Comparison of ENCODE assay signal across 2 cellular contexts in genomic region chr9:113960748-113961147, GRCh38.
TF ChIP-seq lines count a peak whose summit lies in the region.

No MANE protein-coding gene starts in this region.

TF ChIP-seq in IMR-90, 13 proteins besides CTCF, POLR2A, EP300 and RAD21:
- TF ChIP-seq FOS (IDR thresholded peaks at IDR 0.05; ENCODE audit: low read depth, low read length), result no peak
- TF ChIP-seq SMC3 (IDR thresholded peaks at IDR 0.05; ENCODE audit: low read depth, low read length), result no peak
- no peak for TF ChIP-seq BHLHE40 (IDR thresholded peaks at IDR 0.05; ENCODE audit: low read depth, low read length)
- TF ChIP-seq NFE2L2 (IDR thresholded peaks at IDR 0.05; ENCODE audit: low read depth, low read length), result no peak
- TF ChIP-seq MXI1 (IDR thresholded peaks at IDR 0.05; ENCODE audit: borderline replicate concordance, low read depth, low read length), result no peak
- no peak for TF ChIP-seq RCOR1 (IDR thresholded peaks at IDR 0.05; ENCODE audit: insufficient replicate concordance, low read length)
- TF ChIP-seq, protein P1, sequence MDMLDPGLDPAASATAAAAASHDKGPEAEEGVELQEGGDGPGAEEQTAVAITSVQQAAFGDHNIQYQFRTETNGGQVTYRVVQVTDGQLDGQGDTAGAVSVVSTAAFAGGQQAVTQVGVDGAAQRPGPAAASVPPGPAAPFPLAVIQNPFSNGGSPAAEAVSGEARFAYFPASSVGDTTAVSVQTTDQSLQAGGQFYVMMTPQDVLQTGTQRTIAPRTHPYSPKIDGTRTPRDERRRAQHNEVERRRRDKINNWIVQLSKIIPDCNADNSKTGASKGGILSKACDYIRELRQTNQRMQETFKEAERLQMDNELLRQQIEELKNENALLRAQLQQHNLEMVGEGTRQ (IDR thresholded peaks at IDR 0.05; ENCODE audit: low read depth, low read length), result no peak
- no peak for TF ChIP-seq RFX5 (IDR thresholded peaks at IDR 0.05; ENCODE audit: low read depth, low read length)
- no peak for TF ChIP-seq CEBPB (IDR thresholded peaks at IDR 0.05; ENCODE audit: low read depth, low read length)
- TF ChIP-seq ELK1 (IDR thresholded peaks at IDR 0.05; ENCODE audit: borderline replicate concordance, low read depth, low read length), result no peak
- no peak for TF ChIP-seq MAZ (IDR thresholded peaks at IDR 0.05; ENCODE audit: borderline replicate concordance, low read depth, low read length)
- no peak for TF ChIP-seq CHD1 (IDR thresholded peaks at IDR 0.05; ENCODE audit: low read depth, low read length)
- TF ChIP-seq MAFK (IDR thresholded peaks at IDR 0.05; ENCODE audit: low read depth, low read length), result no peak

TF ChIP-seq in H1, 55 proteins besides CTCF, POLR2A, EP300 and RAD21:
- no peak for TF ChIP-seq NANOG (IDR thresholded peaks at IDR 0.05; ENCODE audit: insufficient read depth, low read depth, low read length, poor library complexity, severe bottlenecking)
- TF ChIP-seq CBX5 (IDR thresholded peaks at IDR 0.05; ENCODE audit: low read depth, low read length), result no peak
- no peak for TF ChIP-seq NRF1 (IDR thresholded peaks at IDR 0.05; ENCODE audit: low read depth, low read length)
